In genomic region chr2:24515335-24515734, GRCh38 we compare ENCODE assay signal across 17 cellular contexts. TPM values are rescaled to one million over a fixed set of nuclear protein-coding genes. Genes with fewer than 3 reads are reported as not detected.
A peak's percentile ranks its signal among the peaks of the same experiment; 100 is the strongest.
DNase-seq lines count a peak whose midpoint lies in the region; ATAC-seq and TF ChIP-seq lines count a peak whose summit lies in the region.
"Had no signal": no experiment of that assay in that cellular context is flagged by ENCODE, and none has a peak within 500 bp of the region (broad histone marks: within the 10 kb centered on the region; RNA-seq: fewer than 3 reads in every experiment).

No MANE protein-coding gene starts in this region.

- no peak for TF ChIP-seq CTCF in HCT116 (IDR thresholded peaks at IDR 0.05 in 2 of 3, conservative IDR thresholded peaks at IDR 0.05 in 1 of 3; ENCODE audit: borderline replicate concordance in 1 of 3, insufficient read depth in 1 of 3, low read depth in 2 of 3, low read length in 2 of 3)
- no peak for TF ChIP-seq CTCF in smooth muscle cell (IDR thresholded peaks at IDR 0.05; ENCODE audit: borderline replicate concordance, insufficient read depth, poor library complexity, severe bottlenecking)
- no peak for TF ChIP-seq CTCF in PC-9 (conservative IDR thresholded peaks at IDR 0.05)

- no peak overlapping the region for H3K4me3 Mint-ChIP-seq in activated naive CD8-positive, alpha-beta T cell treated with anti-CD3 and anti-CD28 coated beads, Interleukin-2, amount 50 U/mL, for 24 hours

- peak; percentile 57; the same call in 1 of the 2 replicates for ATAC-seq in HCT116
- ATAC-seq in activated naive CD8-positive, alpha-beta T cell treated with anti-CD3 and anti-CD28 coated beads, Interleukin-2, amount 50 U/mL, for 24 hours: peak; percentile 75

- H3K27me3 ChIP-seq in HCT116 (ENCODE audit: insufficient read depth, low read length) (no peaks in the 10 kb centered on the region), smooth muscle cell (ENCODE audit: low read depth) (no peaks in the 10 kb centered on the region), PC-9 (ENCODE audit: insufficient read depth, low read depth) (no peaks in the 10 kb centered on the region)
- H3K27me3 ChIP-seq: stomach, uterus had no signal

- H3K4me3 ChIP-seq in HCT116 (replicated peaks in 1 of 2; ENCODE audit: low read depth in 1 of 2, low read length in 2 of 2): no peak overlapping the region
- no peak overlapping the region for H3K4me3 ChIP-seq in smooth muscle cell
- no peak overlapping the region for H3K4me3 ChIP-seq in PC-9
- H3K4me3 ChIP-seq: stomach, uterus had no signal

- no peaks in the 10 kb centered on the region for H4K20me1 ChIP-seq in HCT116 (ENCODE audit: insufficient read depth)
- H4K20me1 ChIP-seq in smooth muscle cell (ENCODE audit: low read depth): peaks cover 70% of the 10 kb centered on the region
- no peaks in the 10 kb centered on the region for H4K20me1 ChIP-seq in PC-9 (ENCODE audit: insufficient read depth)

- peak overlapping the region; percentile 66 for H3K27ac Mint-ChIP-seq in activated naive CD8-positive, alpha-beta T cell treated with anti-CD3 and anti-CD28 coated beads, Interleukin-2, amount 50 U/mL, for 24 hours

- 93% methylated on average over 2 of the region's 2 CpGs for WGBS in smooth muscle cell (ENCODE audit: low lambda C conversion rate)

- H3F3A ChIP-seq in smooth muscle cell (ENCODE audit: low read depth) (no peaks in the 10 kb centered on the region), PC-9 (ENCODE audit: insufficient read depth, low read depth) (peaks cover 7% of the 10 kb centered on the region; the same call in 1 of the 2 replicates)

- H2AFZ ChIP-seq in HCT116 (ENCODE audit: low read depth, low read length, poor library complexity, severe bottlenecking) (no peak overlapping the region), smooth muscle cell (ENCODE audit: low read depth) (no peak overlapping the region), PC-9 (no peak overlapping the region)

- H3K36me3 ChIP-seq in HCT116 (ENCODE audit: control insufficient read depth in 1 of 2, insufficient read depth in 2 of 2, low read length in 2 of 2) (no peaks in the 10 kb centered on the region), smooth muscle cell (ENCODE audit: low read depth) (no peaks in the 10 kb centered on the region), PC-9 (ENCODE audit: low read depth) (no peaks in the 10 kb centered on the region)
- H3K36me3 ChIP-seq: stomach, uterus had no signal

- peaks cover 0 to 9% of the 10 kb centered on the region in 2 experiments; a peak in 2 of 4 replicates for H3K4me1 ChIP-seq in HCT116 (ENCODE audit: control insufficient read depth in 1 of 2, insufficient read depth in 2 of 2, low read length in 2 of 2)
- no peaks in the 10 kb centered on the region for H3K4me1 ChIP-seq in smooth muscle cell (ENCODE audit: low read depth)
- H3K4me1 ChIP-seq in PC-9 (replicated peaks; ENCODE audit: insufficient read depth): peaks cover 10% of the 10 kb centered on the region

- intact Hi-C loops in HCT116 (cut with micrococcal nuclease): no loop called here
- intact Hi-C loops in PC-9 (cut with micrococcal nuclease; ENCODE audit: unreplicated experiment): no loop called here

- H3K9ac ChIP-seq in HCT116 (ENCODE audit: low read length) (no peak overlapping the region), smooth muscle cell (ENCODE audit: low read depth) (no peak overlapping the region)

- peaks cover 65% of the 10 kb centered on the region for H3K4me1 Mint-ChIP-seq in activated naive CD8-positive, alpha-beta T cell treated with anti-CD3 and anti-CD28 coated beads, Interleukin-2, amount 50 U/mL, for 24 hours

- no peaks in the 10 kb centered on the region for H3K9me3 Mint-ChIP-seq in activated naive CD8-positive, alpha-beta T cell treated with anti-CD3 and anti-CD28 coated beads, Interleukin-2, amount 50 U/mL, for 24 hours

- TF ChIP-seq POLR2A in HCT116 (IDR thresholded peaks at IDR 0.05; ENCODE audit: borderline replicate concordance, extremely low read depth, insufficient read depth, insufficient read length): no peak

- in situ Hi-C loops in ACHN (cut with HindIII; ENCODE audit: low pct_ligation_motif_present, low pct_unique_long_range_greater_than_20kb, low sequenced_read_pairs): no loop called here

- CTCF ChIA-PET in HCT116 (lab: Charles Lee): interaction anchor here (0.7 kb wide), 1 partner anchor 32 kb away, joined by 3 read pairs; no protein-coding TSS in a partner anchor
- CTCF ChIA-PET in PC-9 (lab: Charles Lee): no interaction called here

- TF ChIP-seq RAD21 in HCT116 (IDR thresholded peaks at IDR 0.05; ENCODE audit: low read depth): no peak

- BruUV-seq in HCT116 (replicated peaks; lab: Mats Ljungman, UMichigan) (no TSS peak), PC-9 (replicated peaks; lab: Mats Ljungman, UMichigan) (no TSS peak)

- peaks cover 3% of the 10 kb centered on the region for H3K36me3 Mint-ChIP-seq in activated naive CD8-positive, alpha-beta T cell treated with anti-CD3 and anti-CD28 coated beads, Interleukin-2, amount 50 U/mL, for 24 hours (ENCODE audit: low read depth)

- H3K9me2 ChIP-seq in HCT116 (ENCODE audit: insufficient read depth) (no peaks in the 10 kb centered on the region), PC-9 (ENCODE audit: insufficient read depth) (no peaks in the 10 kb centered on the region)

- H3K4me2 ChIP-seq in HCT116 (ENCODE audit: low read length) (peak overlapping the region; percentile 4; the same call in 1 of the 2 replicates), smooth muscle cell (no peak overlapping the region), PC-9 (no peak overlapping the region)

- POLR2A ChIA-PET in HCT116 (lab: Charles Lee): no interaction called here
- POLR2A ChIA-PET in PC-9 (lab: Charles Lee; ENCODE audit: unreplicated experiment): no interaction called here

- no peak overlapping the region for H3K27ac ChIP-seq in HCT116 (ENCODE audit: low read depth, low read length)
- no peak overlapping the region for H3K27ac ChIP-seq in smooth muscle cell (ENCODE audit: low read depth)
- no peak overlapping the region for H3K27ac ChIP-seq in PC-9
- H3K27ac ChIP-seq: stomach, uterus had no signal

- no peaks in the 10 kb centered on the region for H3K79me2 ChIP-seq in HCT116 (ENCODE audit: insufficient read depth, low read length)
- peaks cover 69% of the 10 kb centered on the region for H3K79me2 ChIP-seq in smooth muscle cell (ENCODE audit: low read depth)
- H3K79me2 ChIP-seq in PC-9 (ENCODE audit: low read depth): peaks cover 5% of the 10 kb centered on the region; the same call in 1 of the 2 replicates

- RAD21 ChIA-PET in HCT116 (lab: Charles Lee; ENCODE audit: low non-redundant PET in 1 of 2, low total read pairs in 2 of 2, uncharacterized antibody in 2 of 2, unreplicated experiment in 2 of 2): no interaction called here

- DNase-seq in ACHN: peak; percentile 14
- DNase-seq in HCT116 (ENCODE audit: low read depth, low spot score): no peak
- DNase-seq in activated naive CD8-positive, alpha-beta T cell treated with anti-CD3 and anti-CD28 coated beads, Interleukin-2, amount 50 U/mL, for 24 hours: peak; percentile 40
- DNase-seq in kidney tubule cell (ENCODE audit: low spot score): peak; percentile 68
- DNase-seq in smooth muscle cell (lab: John Stamatoyannopoulos, UW; ENCODE audit: unreplicated experiment): no peak
- DNase-seq in DMS153 treated with DMSO at 0.1 percent for 48 hours (lab: John Stamatoyannopoulos, UW; ENCODE audit: unreplicated experiment): no peak
- DNase-seq in GOT3 (lab: John Stamatoyannopoulos, UW): no peak
- no peak for DNase-seq in PC-9
- DNase-seq: activated CD8-positive, alpha-beta memory T cell treated with anti-CD3 and anti-CD28 coated beads for 24 hours; activated effector memory CD4-positive, alpha-beta T cell treated with anti-CD3 and anti-CD28 coated beads, Interleukin-2, amount 50 U/mL, for 16 hours; hypothalamus; KBM-7; NCI-H1417 treated with DMSO at 0.1 percent for 48 hours; NCI-H446; stimulated activated CD4-positive, alpha-beta T cell treated with anti-CD3 and anti-CD28 coated beads, Interleukin-12 subunit alpha, Interleukin-12 subunit beta, amount 100 ng/mL, for 4 hours; stomach; uterus had no signal

- H3K9me3 ChIP-seq in HCT116 (ENCODE audit: control insufficient read depth in 1 of 2, insufficient read depth in 1 of 2, low read depth in 1 of 2, low read length in 2 of 2) (no peaks in the 10 kb centered on the region), smooth muscle cell (replicated peaks; ENCODE audit: low read depth) (no peaks in the 10 kb centered on the region), PC-9 (ENCODE audit: insufficient read depth, low read depth) (no peaks in the 10 kb centered on the region)
- H3K9me3 ChIP-seq: stomach, uterus had no signal

- H3K27me3 Mint-ChIP-seq in activated naive CD8-positive, alpha-beta T cell treated with anti-CD3 and anti-CD28 coated beads, Interleukin-2, amount 50 U/mL, for 24 hours: no peaks in the 10 kb centered on the region

TF ChIP-seq in HCT116, 20 proteins besides CTCF, POLR2A, EP300 and RAD21:
- TF ChIP-seq FOSL1 (IDR thresholded peaks at IDR 0.05; ENCODE audit: low read depth) (peak; percentile 38; the same call in 1 of the 2 replicates), JUND (IDR thresholded peaks at IDR 0.05) (peak; percentile 27; the same call in 1 of the 2 replicates), TCF7L2 (IDR thresholded peaks at IDR 0.05; ENCODE audit: borderline replicate concordance, extremely low read depth, insufficient read depth, insufficient read length) (no peak), SIN3A (IDR thresholded peaks at IDR 0.05; ENCODE audit: low read depth) (no peak)

RNA-seq across cellular contexts. Expression of gene NCOA1, which starts 24.3 kb away (rescaled TPM):
- total RNA-seq in HCT116 (2021; ENCODE audit: unreplicated experiment): 10.4 TPM
- 4.4 and 5.5 TPM in 2 replicates for polyA plus RNA-seq in HCT116 (2012)
- total RNA-seq in smooth muscle cell: 11.2 and 21.0 TPM in 2 replicates
- 8.5 and 9.7 TPM in 2 replicates for polyA plus RNA-seq in smooth muscle cell
- 9.1 and 11.6 TPM in 2 replicates for total RNA-seq in PC-9 (2021)

Comparison
In these comparisons a context has a peak if more than half of its experiments do, and no peak if none do; other contexts are left out.
1. DNase-seq: peak in ACHN (single experiment), activated naive CD8-positive, alpha-beta T cell treated with anti-CD3 and anti-CD28 coated beads, Interleukin-2, amount 50 U/mL, for 24 hours (single experiment) and kidney tubule cell (single experiment); none in HCT116 (single experiment), smooth muscle cell (single experiment), DMS153 treated with DMSO at 0.1 percent for 48 hours (single experiment), GOT3 (single experiment) and PC-9 (0 of 2).